ENCODE assay signal across 17 cellular contexts in the genomic region with DNA sequence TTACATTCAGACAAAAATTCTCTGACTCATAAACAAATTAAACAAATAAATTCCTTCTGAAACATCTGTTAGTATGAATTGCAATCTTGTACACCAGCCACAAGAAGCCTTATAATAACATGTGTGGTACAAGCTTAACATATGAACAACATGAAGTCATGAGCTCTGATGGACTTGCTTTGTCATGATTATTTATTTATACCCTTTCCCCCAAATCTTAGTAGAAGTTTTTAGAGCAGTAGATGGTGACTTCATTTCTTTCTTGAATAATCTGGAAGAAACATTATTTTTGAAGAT.
DNase-seq lines count a peak whose midpoint lies in the region; ATAC-seq and TF ChIP-seq lines count a peak whose summit lies in the region.
"Had no signal": no experiment of that assay in that cellular context is flagged by ENCODE, and none has a peak within 500 bp of the region (broad histone marks: within the 10 kb centered on the region; RNA-seq: fewer than 3 reads in every experiment).

No MANE protein-coding gene starts in this region.

- H3K36me3 ChIP-seq in lower lobe of right lung: no peaks in the 10 kb centered on the region
- H3K36me3 ChIP-seq: Peyer's patch had no signal

- no peaks in the 10 kb centered on the region for H3K4me1 Mint-ChIP-seq in T-helper 17 cell
- H3K4me1 Mint-ChIP-seq: IgD-negative memory B cell had no signal

- no peak for TF ChIP-seq CTCF in lower lobe of right lung (IDR thresholded peaks at IDR 0.05)

- H3K27ac ChIP-seq in caudate nucleus (ENCODE audit: low read depth, low read length): no peak overlapping the region
- H3K27ac ChIP-seq in lower lobe of right lung: no peak overlapping the region
- H3K27ac ChIP-seq: Peyer's patch had no signal

- intact Hi-C loops in lower lobe of right lung (cut with DNase I): no loop called here

- no peak overlapping the region for H3K4me3 Mint-ChIP-seq in T-helper 17 cell
- H3K4me3 Mint-ChIP-seq: H9, IgD-negative memory B cell had no signal

- no peaks in the 10 kb centered on the region for H3K36me3 Mint-ChIP-seq in T-helper 17 cell (ENCODE audit: low read depth)
- H3K36me3 Mint-ChIP-seq: IgD-negative memory B cell had no signal

- H3K4me3 ChIP-seq in lower lobe of right lung: no peak overlapping the region
- H3K4me3 ChIP-seq: Peyer's patch had no signal

- H3K27ac Mint-ChIP-seq in T-helper 17 cell: no peak overlapping the region
- H3K27ac Mint-ChIP-seq: H9, IgD-negative memory B cell had no signal

- no peaks in the 10 kb centered on the region for H3K27me3 Mint-ChIP-seq in T-helper 17 cell
- H3K27me3 Mint-ChIP-seq: IgD-negative memory B cell had no signal

- ATAC-seq in lower lobe of right lung (no peak), T-helper 17 cell (no peak)

- no peaks in the 10 kb centered on the region for H3K27me3 ChIP-seq in lower lobe of right lung (ENCODE audit: low read depth)
- H3K27me3 ChIP-seq: Peyer's patch had no signal

- H3K9me3 ChIP-seq in lower lobe of right lung: no peaks in the 10 kb centered on the region
- H3K9me3 ChIP-seq in T-helper 17 cell (ENCODE audit: control insufficient read depth, low read length, poor library complexity, severe bottlenecking): no peaks in the 10 kb centered on the region
- H3K9me3 ChIP-seq: Peyer's patch had no signal

- peak; percentile 68 for DNase-seq in H4 (ENCODE audit: low spot score)
- DNase-seq in RPMI7951 (ENCODE audit: low read depth): peak; percentile 5
- peak; percentile 88 for DNase-seq in fibroblast of gingiva (ENCODE audit: low read depth)
- peak; percentile 29 for DNase-seq in myocyte (ENCODE audit: low read depth)
- DNase-seq in caudate nucleus (lab: John Stamatoyannopoulos, UW): no peak
- no peak for DNase-seq in lower lobe of right lung
- DNase-seq in T-helper 17 cell: no peak
- DNase-seq: AML-193, COR-L47, H9, Kasumi-1, NCI-H187, NCI-H226, NCI-H524 treated with DMSO at 0.1 percent for 48 hours, Peyer's patch, Right ventricle myocardium superior had no signal

- H3K4me1 ChIP-seq in lower lobe of right lung: no peaks in the 10 kb centered on the region
- H3K4me1 ChIP-seq: Peyer's patch had no signal

Comparison
In these comparisons a context has a peak if more than half of its experiments do, and no peak if none do; other contexts are left out.
1. DNase-seq: peak in H4 (single experiment), RPMI7951 (single experiment), fibroblast of gingiva (single experiment) and myocyte (single experiment); none in caudate nucleus (0 of 61), lower lobe of right lung (single experiment) and T-helper 17 cell (0 of 3).